13 cellular contexts compared by ENCODE assay signal in genomic region chr2:223724831-223725230, GRCh38.
A peak's percentile ranks its signal among the peaks of the same experiment; 100 is the strongest.
DNase-seq lines count a peak whose midpoint lies in the region; ATAC-seq, FAIRE-seq and TF ChIP-seq lines count a peak whose summit lies in the region.
"Had no signal": no experiment of that assay in that cellular context is flagged by ENCODE, and none has a peak within 500 bp of the region (broad histone marks: within the 10 kb centered on the region; RNA-seq: fewer than 3 reads in every experiment).

No MANE protein-coding gene starts in this region.

- FAIRE-seq in GM12891 (lab: Jason Lieb, UNC): no peak

- TF ChIP-seq CTCF in coronary artery (IDR thresholded peaks at IDR 0.05) (no peak), mesothelial cell of epicardium (IDR thresholded peaks at IDR 0.05; ENCODE audit: unreplicated experiment) (no peak)

- no peak for TF ChIP-seq POLR2A in GM12891 (IDR thresholded peaks at IDR 0.05; ENCODE audit: low read depth, low read length)

- H3K4me1 Mint-ChIP-seq in mesothelial cell of epicardium: peaks cover 53% of the 10 kb centered on the region
- H3K4me1 Mint-ChIP-seq: activated CD4-positive, alpha-beta T cell treated with anti-CD3 and anti-CD28 coated beads, Interleukin-2, amount 10 ng/mL, durations not matched to agents 7 days and 5 days; activated naive CD8-positive, alpha-beta T cell treated with anti-CD3 and anti-CD28 coated beads, Interleukin-2, amount 50 U/mL, for 24 hours; stimulated activated memory B cell treated with anti-CD40 and anti-IgM and Interleukin-4, amounts not matched to agents 10 μg/mL and 1 μg/mL and 100 μg/mL, for 72 hours had no signal

- H3K27me3 Mint-ChIP-seq in mesothelial cell of epicardium (ENCODE audit: low read depth): no peaks in the 10 kb centered on the region
- H3K27me3 Mint-ChIP-seq: B cell; stimulated activated memory B cell treated with anti-CD40 and anti-IgM and Interleukin-4, amounts not matched to agents 10 μg/mL and 1 μg/mL and 100 μg/mL, for 72 hours had no signal

- no peaks in the 10 kb centered on the region for H3K79me2 ChIP-seq in ACC112 (ENCODE audit: control insufficient read depth, insufficient read depth, low read length, unreplicated experiment)

- H2AFZ ChIP-seq in ACC112 (ENCODE audit: low read length, unreplicated experiment): no peak overlapping the region

- H3K9me3 Mint-ChIP-seq in mesothelial cell of epicardium: no peaks in the 10 kb centered on the region
- H3K9me3 Mint-ChIP-seq: activated CD4-positive, alpha-beta T cell treated with anti-CD3 and anti-CD28 coated beads, Interleukin-2, amount 10 ng/mL, durations not matched to agents 7 days and 5 days; activated naive CD8-positive, alpha-beta T cell treated with anti-CD3 and anti-CD28 coated beads, Interleukin-2, amount 50 U/mL, for 24 hours; stimulated activated memory B cell treated with anti-CD40 and anti-IgM and Interleukin-4, amounts not matched to agents 10 μg/mL and 1 μg/mL and 100 μg/mL, for 72 hours had no signal

- H3K27ac ChIP-seq in ACC112 (ENCODE audit: low read depth, low read length): peak overlapping the region; percentile 96
- peak overlapping the region; percentile 73 to 82 for H3K27ac ChIP-seq in coronary artery

- H3K4me3 ChIP-seq in ACC112 (ENCODE audit: low read depth, low read length) (peak overlapping the region; percentile 30; the same call in 1 of the 2 replicates), coronary artery (no peak overlapping the region)

- no peaks in the 10 kb centered on the region for H3K27me3 ChIP-seq in ACC112 (ENCODE audit: insufficient read depth, low read length)

- H3K36me3 ChIP-seq in ACC112 (ENCODE audit: insufficient read depth, low read length): no peaks in the 10 kb centered on the region

- H3K36me3 Mint-ChIP-seq in mesothelial cell of epicardium: peaks cover 3% of the 10 kb centered on the region

- ATAC-seq in GM18511 (IDR thresholded peaks at IDR 0.05; ENCODE audit: unreplicated experiment): no peak
- no peak for ATAC-seq in HG02798 (IDR thresholded peaks at IDR 0.05; ENCODE audit: poor library complexity, unreplicated experiment)
- ATAC-seq: activated naive CD8-positive, alpha-beta T cell treated with anti-CD3 and anti-CD28 coated beads, Interleukin-2, amount 50 U/mL, for 24 hours; stimulated activated memory B cell treated with anti-CD40 and anti-IgM and Interleukin-4, amounts not matched to agents 10 μg/mL and 1 μg/mL and 100 μg/mL, for 72 hours had no signal

- H3K27ac Mint-ChIP-seq in mesothelial cell of epicardium: peak overlapping the region; percentile 93
- H3K27ac Mint-ChIP-seq: activated CD4-positive, alpha-beta T cell treated with anti-CD3 and anti-CD28 coated beads, Interleukin-2, amount 10 ng/mL, durations not matched to agents 7 days and 5 days; activated naive CD8-positive, alpha-beta T cell treated with anti-CD3 and anti-CD28 coated beads, Interleukin-2, amount 50 U/mL, for 24 hours; B cell; stimulated activated memory B cell treated with anti-CD40 and anti-IgM and Interleukin-4, amounts not matched to agents 10 μg/mL and 1 μg/mL and 100 μg/mL, for 72 hours had no signal

- H3K4me1 ChIP-seq in ACC112 (ENCODE audit: control insufficient read depth, insufficient read depth, low read length, unreplicated experiment): peaks cover 33% of the 10 kb centered on the region

- DNase-seq in M059J (ENCODE audit: low read depth): peak; percentile 15
- no peak for DNase-seq in coronary artery (ENCODE audit: low spot score)
- DNase-seq in mesothelial cell of epicardium (ENCODE audit: low spot score in 2 of 2, unreplicated experiment in 2 of 2): no peak
- DNase-seq in NCI-H1694 (lab: John Stamatoyannopoulos, UW): no peak
- no peak for DNase-seq in GM12891 (ENCODE audit: insufficient read length, low spot score)
- DNase-seq: activated CD4-positive, alpha-beta T cell treated with anti-CD3 and anti-CD28 coated beads, Interleukin-2, amount 10 ng/mL, durations not matched to agents 7 days and 5 days; activated naive CD8-positive, alpha-beta T cell treated with anti-CD3 and anti-CD28 coated beads, Interleukin-2, amount 50 U/mL, for 24 hours; SIG-M5 had no signal

- no peak overlapping the region for H3K4me3 Mint-ChIP-seq in mesothelial cell of epicardium
- H3K4me3 Mint-ChIP-seq: activated CD4-positive, alpha-beta T cell treated with anti-CD3 and anti-CD28 coated beads, Interleukin-2, amount 10 ng/mL, durations not matched to agents 7 days and 5 days; activated naive CD8-positive, alpha-beta T cell treated with anti-CD3 and anti-CD28 coated beads, Interleukin-2, amount 50 U/mL, for 24 hours; B cell; stimulated activated memory B cell treated with anti-CD40 and anti-IgM and Interleukin-4, amounts not matched to agents 10 μg/mL and 1 μg/mL and 100 μg/mL, for 72 hours had no signal

TF ChIP-seq in GM12891, 5 proteins besides CTCF, POLR2A, EP300 and RAD21:
- no peak for TF ChIP-seq SPI1 (IDR thresholded peaks at IDR 0.05; ENCODE audit: low read depth, low read length)
- no peak for TF ChIP-seq TAF1 (IDR thresholded peaks at IDR 0.05; ENCODE audit: low read depth, low read length)
- TF ChIP-seq POU2F2 (IDR thresholded peaks at IDR 0.05; ENCODE audit: low read depth, low read length): no peak
- TF ChIP-seq POLR2AphosphoS5 (IDR thresholded peaks at IDR 0.05; ENCODE audit: low read depth, low read length): no peak
- no peak for TF ChIP-seq PAX5 (IDR thresholded peaks at IDR 0.05; ENCODE audit: insufficient read depth, low read length, severe bottlenecking)
